1 cellular context compared by ENCODE assay signal in the genomic region with DNA sequence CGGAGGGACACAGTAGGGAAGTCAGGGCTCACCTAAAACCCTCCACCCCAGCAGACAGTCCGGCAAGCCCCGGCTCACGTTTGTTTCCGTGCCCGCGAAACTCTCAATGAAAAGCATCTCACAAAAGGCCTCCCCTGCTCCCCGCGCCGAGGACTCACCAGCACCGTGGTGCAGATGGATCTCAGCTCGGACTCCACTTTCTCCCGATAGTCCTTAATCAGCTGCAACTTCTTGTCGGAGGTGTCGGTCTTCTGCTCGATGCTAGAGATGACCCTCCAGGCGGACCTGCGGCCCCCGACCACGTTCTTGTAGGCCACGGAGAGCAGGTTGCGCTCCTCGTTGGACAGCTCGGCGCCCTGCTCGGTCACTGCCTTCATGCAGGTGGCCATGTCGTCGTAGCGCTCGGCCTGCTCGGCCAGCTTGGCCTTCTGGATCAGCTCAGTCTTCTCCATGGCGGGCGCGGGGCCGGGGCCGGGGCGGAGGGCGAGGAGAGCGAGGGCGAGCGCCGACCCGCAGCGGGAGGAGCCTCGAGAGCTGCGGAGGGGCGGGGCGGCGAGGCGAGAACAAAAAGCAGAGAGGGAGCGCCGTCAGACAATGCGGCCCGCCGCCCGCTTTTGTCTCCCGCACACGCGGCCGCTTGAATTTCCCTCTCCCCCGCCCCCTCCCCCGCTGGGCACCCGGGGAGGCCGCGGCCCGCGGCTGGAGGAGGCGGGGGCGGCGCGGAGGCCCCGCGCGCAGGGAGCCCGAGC.
TF ChIP-seq lines count a peak whose summit lies in the region.

No MANE protein-coding gene starts in this region.

TF ChIP-seq in K562, 482 proteins besides CTCF, POLR2A, EP300 and RAD21 (continued from another document and continues in another):
- TF ChIP-seq RREB1 (CRISPR knock-in tag; IDR thresholded peaks at IDR 0.05) (no peak), ZNF140 (CRISPR knock-in tag; IDR thresholded peaks at IDR 0.05) (no peak), ZNF395 (CRISPR knock-in tag; IDR thresholded peaks at IDR 0.05) (peak; percentile 55), TAL1 (IDR thresholded peaks at IDR 0.05) (no peak), L3MBTL2 (IDR thresholded peaks at IDR 0.05) (peak; percentile 11; the same call in 1 of the 2 replicates), GTF2E2 (tag; IDR thresholded peaks at IDR 0.05) (0 out of 2 replicates have a peak, but pooled peaks have one; percentile 21), HMBOX1 (IDR thresholded peaks at IDR 0.05) (no peak), CBX1 (IDR thresholded peaks at IDR 0.05; ENCODE audit: low read depth) (no peak), CREB1 (IDR thresholded peaks at IDR 0.05) (no peak), CREB1 (CRISPR knock-in tag; IDR thresholded peaks at IDR 0.05) (0 out of 2 replicates have a peak, but pooled peaks have one; percentile 21), STAT5A (IDR thresholded peaks at IDR 0.05; ENCODE audit: borderline replicate concordance, low read length) (no peak), MYC (IDR thresholded peaks at IDR 0.05; ENCODE audit: low read depth, low read length) (peak; percentile 62; the same call in 1 of the 2 replicates), MYC (CRISPR knock-in tag; IDR thresholded peaks at IDR 0.05; ENCODE audit: borderline replicate concordance, low read depth) (no peak), HOXB6 (CRISPR knock-in tag; IDR thresholded peaks at IDR 0.05; ENCODE audit: borderline replicate concordance) (no peak), ETV1 (tag; conservative IDR thresholded peaks at IDR 0.05; ENCODE audit: low read depth) (no peak), ARID3B (CRISPR knock-in tag; IDR thresholded peaks at IDR 0.05; ENCODE audit: borderline replicate concordance) (no peak), NFIC (IDR thresholded peaks at IDR 0.05) (no peak), ZNF224 (CRISPR knock-in tag; IDR thresholded peaks at IDR 0.05) (no peak), MTA1 (IDR thresholded peaks at IDR 0.05; ENCODE audit: borderline replicate concordance) (no peak), UBTF (IDR thresholded peaks at IDR 0.05; ENCODE audit: borderline replicate concordance in 1 of 2, low read depth in 2 of 2, low read length in 2 of 2) (0 out of 4 replicates have a peak, but pooled peaks of 1 of the 2 experiments have one; percentile 27), HDAC2 (IDR thresholded peaks at IDR 0.05) (no peak; the same call in 1 of the 2 replicates), ZNF780A (CRISPR knock-in tag; IDR thresholded peaks at IDR 0.05) (no peak), NR4A1 (CRISPR knock-in tag; IDR thresholded peaks at IDR 0.05) (no peak; the same call in 1 of the 2 replicates), NR4A1 (tag; IDR thresholded peaks at IDR 0.05) (no peak), CHD4 (IDR thresholded peaks at IDR 0.05; ENCODE audit: insufficient read depth, insufficient replicate concordance, low read depth, low read length, poor library complexity, severe bottlenecking) (no peak)
- TF ChIP-seq, protein P1, sequence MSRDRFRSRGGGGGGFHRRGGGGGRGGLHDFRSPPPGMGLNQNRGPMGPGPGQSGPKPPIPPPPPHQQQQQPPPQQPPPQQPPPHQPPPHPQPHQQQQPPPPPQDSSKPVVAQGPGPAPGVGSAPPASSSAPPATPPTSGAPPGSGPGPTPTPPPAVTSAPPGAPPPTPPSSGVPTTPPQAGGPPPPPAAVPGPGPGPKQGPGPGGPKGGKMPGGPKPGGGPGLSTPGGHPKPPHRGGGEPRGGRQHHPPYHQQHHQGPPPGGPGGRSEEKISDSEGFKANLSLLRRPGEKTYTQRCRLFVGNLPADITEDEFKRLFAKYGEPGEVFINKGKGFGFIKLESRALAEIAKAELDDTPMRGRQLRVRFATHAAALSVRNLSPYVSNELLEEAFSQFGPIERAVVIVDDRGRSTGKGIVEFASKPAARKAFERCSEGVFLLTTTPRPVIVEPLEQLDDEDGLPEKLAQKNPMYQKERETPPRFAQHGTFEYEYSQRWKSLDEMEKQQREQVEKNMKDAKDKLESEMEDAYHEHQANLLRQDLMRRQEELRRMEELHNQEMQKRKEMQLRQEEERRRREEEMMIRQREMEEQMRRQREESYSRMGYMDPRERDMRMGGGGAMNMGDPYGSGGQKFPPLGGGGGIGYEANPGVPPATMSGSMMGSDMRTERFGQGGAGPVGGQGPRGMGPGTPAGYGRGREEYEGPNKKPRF (IDR thresholded peaks at IDR 0.05; ENCODE audit: low read depth, low read length) = no peak
- TF ChIP-seq, protein P2, sequence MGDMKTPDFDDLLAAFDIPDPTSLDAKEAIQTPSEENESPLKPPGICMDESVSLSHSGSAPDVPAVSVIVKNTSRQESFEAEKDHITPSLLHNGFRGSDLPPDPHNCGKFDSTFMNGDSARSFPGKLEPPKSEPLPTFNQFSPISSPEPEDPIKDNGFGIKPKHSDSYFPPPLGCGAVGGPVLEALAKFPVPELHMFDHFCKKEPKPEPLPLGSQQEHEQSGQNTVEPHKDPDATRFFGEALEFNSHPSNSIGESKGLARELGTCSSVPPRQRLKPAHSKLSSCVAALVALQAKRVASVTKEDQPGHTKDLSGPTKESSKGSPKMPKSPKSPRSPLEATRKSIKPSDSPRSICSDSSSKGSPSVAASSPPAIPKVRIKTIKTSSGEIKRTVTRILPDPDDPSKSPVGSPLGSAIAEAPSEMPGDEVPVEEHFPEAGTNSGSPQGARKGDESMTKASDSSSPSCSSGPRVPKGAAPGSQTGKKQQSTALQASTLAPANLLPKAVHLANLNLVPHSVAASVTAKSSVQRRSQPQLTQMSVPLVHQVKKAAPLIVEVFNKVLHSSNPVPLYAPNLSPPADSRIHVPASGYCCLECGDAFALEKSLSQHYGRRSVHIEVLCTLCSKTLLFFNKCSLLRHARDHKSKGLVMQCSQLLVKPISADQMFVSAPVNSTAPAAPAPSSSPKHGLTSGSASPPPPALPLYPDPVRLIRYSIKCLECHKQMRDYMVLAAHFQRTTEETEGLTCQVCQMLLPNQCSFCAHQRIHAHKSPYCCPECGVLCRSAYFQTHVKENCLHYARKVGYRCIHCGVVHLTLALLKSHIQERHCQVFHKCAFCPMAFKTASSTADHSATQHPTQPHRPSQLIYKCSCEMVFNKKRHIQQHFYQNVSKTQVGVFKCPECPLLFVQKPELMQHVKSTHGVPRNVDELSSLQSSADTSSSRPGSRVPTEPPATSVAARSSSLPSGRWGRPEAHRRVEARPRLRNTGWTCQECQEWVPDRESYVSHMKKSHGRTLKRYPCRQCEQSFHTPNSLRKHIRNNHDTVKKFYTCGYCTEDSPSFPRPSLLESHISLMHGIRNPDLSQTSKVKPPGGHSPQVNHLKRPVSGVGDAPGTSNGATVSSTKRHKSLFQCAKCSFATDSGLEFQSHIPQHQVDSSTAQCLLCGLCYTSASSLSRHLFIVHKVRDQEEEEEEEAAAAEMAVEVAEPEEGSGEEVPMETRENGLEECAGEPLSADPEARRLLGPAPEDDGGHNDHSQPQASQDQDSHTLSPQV (IDR thresholded peaks at IDR 0.05) = 0 out of 2 replicates have a peak, but pooled peaks have one; percentile 14
